Comparison of ENCODE assay signal across 13 cellular contexts in genomic region chr17:39617100-39617445, GRCh38. TPM values are rescaled to one million over a fixed set of nuclear protein-coding genes. Genes with fewer than 3 reads are reported as not detected.
DNase-seq lines count a peak whose midpoint lies in the region; ATAC-seq and TF ChIP-seq lines count a peak whose summit lies in the region.
"Had no signal": no experiment of that assay in that cellular context is flagged by ENCODE, and none has a peak within 500 bp of the region (broad histone marks: within the 10 kb centered on the region; RNA-seq: fewer than 3 reads in every experiment).

No MANE protein-coding gene starts in this region.

- H2AFZ ChIP-seq in SK-N-SH (ENCODE audit: low read depth) (no peak overlapping the region), MM.1S (ENCODE audit: low read length) (peak overlapping the region; percentile 79; the same call in 1 of the 2 replicates)

- no peaks in the 10 kb centered on the region for H4K20me1 ChIP-seq in SK-N-SH (ENCODE audit: insufficient read depth)
- H4K20me1 ChIP-seq in MM.1S (ENCODE audit: insufficient read depth, low read length) = no peaks in the 10 kb centered on the region

- H3F3A ChIP-seq in SK-N-SH (replicated peaks; ENCODE audit: insufficient read depth) = peaks cover 4% of the 10 kb centered on the region
- peaks cover 1% of the 10 kb centered on the region; the same call in 1 of the 2 replicates for H3F3A ChIP-seq in MM.1S (ENCODE audit: insufficient read depth, low read length)

- H3K27me3 ChIP-seq in SK-N-SH (ENCODE audit: insufficient read depth) = no peaks in the 10 kb centered on the region; the same call in 1 of the 2 replicates
- peaks cover 13% of the 10 kb centered on the region for H3K27me3 ChIP-seq in MM.1S (replicated peaks; ENCODE audit: insufficient read depth, low read length)
- peaks cover 44% of the 10 kb centered on the region for H3K27me3 ChIP-seq in skeletal muscle satellite cell (ENCODE audit: control insufficient read depth, insufficient read depth, low read length)

- H3K4me3 ChIP-seq in SK-N-SH (ENCODE audit: low read depth in 2 of 2, low read length in 1 of 2) (no peak overlapping the region), MM.1S (ENCODE audit: low read length) (peak overlapping the region; percentile 43; the same call in 1 of the 2 replicates), skeletal muscle satellite cell (ENCODE audit: low read length) (no peak overlapping the region)

- ATAC-seq in SK-N-SH treated with all-trans-retinoic acid at 6 μM for 48 hours = no peak
- ATAC-seq in effector memory CD8-positive, alpha-beta T cell (replicated peaks) = no peak
- ATAC-seq in HG03460 (IDR thresholded peaks at IDR 0.05; ENCODE audit: unreplicated experiment) = no peak

- no peaks in the 10 kb centered on the region for H3K36me3 Mint-ChIP-seq in effector memory CD8-positive, alpha-beta T cell (ENCODE audit: insufficient read depth)

- TF ChIP-seq EP300 in SK-N-SH (IDR thresholded peaks at IDR 0.05; ENCODE audit: borderline replicate concordance in 1 of 2, low read depth in 1 of 2, low read length in 1 of 2) = no peak

- peak overlapping the region; percentile 63; the same call in 1 of the 2 replicates for H3K4me2 ChIP-seq in SK-N-SH
- peak overlapping the region; percentile 79; the same call in 1 of the 2 replicates for H3K4me2 ChIP-seq in MM.1S (ENCODE audit: low read depth, low read length)
- peak overlapping the region; percentile 77 for H3K4me2 ChIP-seq in skeletal muscle satellite cell (ENCODE audit: low read length)

- WGBS in SK-N-SH (ENCODE audit: low lambda C conversion rate) = 100% methylated on average over 3 of the region's 3 CpGs

- H3K9me3 ChIP-seq in SK-N-SH (no peaks in the 10 kb centered on the region), MM.1S (replicated peaks; ENCODE audit: insufficient read depth, low read length) (no peaks in the 10 kb centered on the region), skeletal muscle satellite cell (replicated peaks; ENCODE audit: low read length) (no peaks in the 10 kb centered on the region)
- H3K9me3 ChIP-seq: sigmoid colon had no signal

- TF ChIP-seq CTCF in SK-N-SH (IDR thresholded peaks at IDR 0.05) (no peak), MM.1S (IDR thresholded peaks at IDR 0.05; ENCODE audit: low read length) (no peak)

- peak overlapping the region; percentile 49 to 83 for H3K4me3 Mint-ChIP-seq in effector memory CD8-positive, alpha-beta T cell

- peaks cover 31 to 37% of the 10 kb centered on the region in 2 donors for H3K27me3 Mint-ChIP-seq in effector memory CD8-positive, alpha-beta T cell

- CTCF ChIA-PET in SK-N-SH (lab: Yijun Ruan, JAX) = interaction anchor here (1.0 to 14.5 kb wide), 8 partner anchors 17 to 138 kb away, joined by 3 to 332 read pairs (median 8); partner anchors contain the start of genes NEUROD2, PNMT, STARD3 and TCAP

- peaks cover 11 to 15% of the 10 kb centered on the region in 2 donors for H3K4me1 Mint-ChIP-seq in effector memory CD8-positive, alpha-beta T cell (ENCODE audit: low read depth in 2 of 2)

- no peak overlapping the region for H3K27ac Mint-ChIP-seq in effector memory CD8-positive, alpha-beta T cell

- DNase-seq in SK-N-SH (no peak), MM.1S (no peak), glomerular visceral epithelial cell (ENCODE audit: extremely low spot score) (no peak), NCI-H128 (lab: John Stamatoyannopoulos, UW; ENCODE audit: unreplicated experiment) (no peak)
- no peak for DNase-seq in effector memory CD8-positive, alpha-beta T cell
- DNase-seq: cortex of kidney had no signal

- H3K36me3 ChIP-seq in SK-N-SH (replicated peaks in 1 of 2; ENCODE audit: control insufficient read depth in 1 of 2, insufficient read depth in 2 of 2, low read length in 1 of 2) (no peaks in the 10 kb centered on the region), MM.1S (replicated peaks; ENCODE audit: insufficient read depth, low read length) (no peaks in the 10 kb centered on the region), skeletal muscle satellite cell (ENCODE audit: insufficient read depth, low read length) (no peaks in the 10 kb centered on the region)
- H3K36me3 ChIP-seq: sigmoid colon had no signal

- no peaks in the 10 kb centered on the region for H3K9me3 Mint-ChIP-seq in effector memory CD8-positive, alpha-beta T cell

- peaks cover 0 to 12% of the 10 kb centered on the region in 2 experiments; a peak in 1 of 4 replicates for H3K4me1 ChIP-seq in SK-N-SH (ENCODE audit: control insufficient read depth in 1 of 2, insufficient read depth in 2 of 2, low read depth in 1 of 2, low read length in 1 of 2)
- 0 out of 2 replicates have a peak, but pooled peaks cover 3% of the 10 kb centered on the region for H3K4me1 ChIP-seq in MM.1S (ENCODE audit: low read length)
- peaks cover 13% of the 10 kb centered on the region for H3K4me1 ChIP-seq in skeletal muscle satellite cell (ENCODE audit: control insufficient read depth, insufficient read depth, low read length)

- H3K9ac ChIP-seq in SK-N-SH (no peak overlapping the region), MM.1S (ENCODE audit: low read length) (no peak overlapping the region), skeletal muscle satellite cell (ENCODE audit: low read depth, low read length) (no peak overlapping the region)

- POLR2A ChIA-PET in SK-N-SH (lab: Yijun Ruan, JAX) = no interaction called here

- H3K27ac ChIP-seq in SK-N-SH (ENCODE audit: low read depth in 2 of 2, low read length in 1 of 2) (no peak overlapping the region), MM.1S (ENCODE audit: low read length) (no peak overlapping the region)

- TF ChIP-seq RAD21 in SK-N-SH (IDR thresholded peaks at IDR 0.05; ENCODE audit: low read length) = no peak

- H3K9me2 ChIP-seq in SK-N-SH = no peaks in the 10 kb centered on the region
- H3K9me2 ChIP-seq in MM.1S (replicated peaks; ENCODE audit: insufficient read depth, low read length) = no peaks in the 10 kb centered on the region

- no peaks in the 10 kb centered on the region for H3K79me2 ChIP-seq in SK-N-SH (ENCODE audit: insufficient read depth)
- H3K79me2 ChIP-seq in MM.1S (ENCODE audit: low read length) = no peaks in the 10 kb centered on the region

TF ChIP-seq in SK-N-SH, 30 proteins besides CTCF, POLR2A, EP300 and RAD21 (continues in another document):
- TF ChIP-seq TEAD4 (IDR thresholded peaks at IDR 0.05; ENCODE audit: borderline replicate concordance, insufficient read depth) (no peak), PBX3 (IDR thresholded peaks at IDR 0.05) (no peak), FOXJ3 (CRISPR knock-in tag; IDR thresholded peaks at IDR 0.05) (no peak), MXI1 (IDR thresholded peaks at IDR 0.05; ENCODE audit: low read depth, low read length) (no peak)

TF ChIP-seq in SK-N-SH treated with all-trans-retinoic acid at 6 μM for 48 hours, 23 proteins besides CTCF, POLR2A, EP300 and RAD21:
- TF ChIP-seq ZNF8 (CRISPR knock-in tag; IDR thresholded peaks at IDR 0.05) (no peak), PPARA (CRISPR knock-in tag; IDR thresholded peaks at IDR 0.05; ENCODE audit: borderline replicate concordance) (no peak), ARNTL (CRISPR knock-in tag; IDR thresholded peaks at IDR 0.05; ENCODE audit: borderline replicate concordance, low read depth) (no peak), ESRRG (CRISPR knock-in tag; IDR thresholded peaks at IDR 0.05) (no peak)
- TF ChIP-seq, protein P1, sequence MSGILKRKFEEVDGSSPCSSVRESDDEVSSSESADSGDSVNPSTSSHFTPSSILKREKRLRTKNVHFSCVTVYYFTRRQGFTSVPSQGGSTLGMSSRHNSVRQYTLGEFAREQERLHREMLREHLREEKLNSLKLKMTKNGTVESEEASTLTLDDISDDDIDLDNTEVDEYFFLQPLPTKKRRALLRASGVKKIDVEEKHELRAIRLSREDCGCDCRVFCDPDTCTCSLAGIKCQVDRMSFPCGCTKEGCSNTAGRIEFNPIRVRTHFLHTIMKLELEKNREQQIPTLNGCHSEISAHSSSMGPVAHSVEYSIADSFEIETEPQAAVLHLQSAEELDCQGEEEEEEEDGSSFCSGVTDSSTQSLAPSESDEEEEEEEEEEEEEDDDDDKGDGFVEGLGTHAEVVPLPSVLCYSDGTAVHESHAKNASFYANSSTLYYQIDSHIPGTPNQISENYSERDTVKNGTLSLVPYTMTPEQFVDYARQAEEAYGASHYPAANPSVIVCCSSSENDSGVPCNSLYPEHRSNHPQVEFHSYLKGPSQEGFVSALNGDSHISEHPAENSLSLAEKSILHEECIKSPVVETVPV (CRISPR knock-in tag; IDR thresholded peaks at IDR 0.05) = no peak
TF ChIP-seq in SK-N-SH treated with all-trans-retinoic acid at 6 μM for 48 hours: peak in this region for 0.

RNA-seq across cellular contexts. Expression of gene NEUROD2, which starts 9.4 kb away (rescaled TPM):
- polyA plus RNA-seq in SK-N-SH (2012; rRNA removed) = not detected in 2 replicates
- polyA plus RNA-seq in SK-N-SH (2012; cell fraction: cytosol; rRNA removed) = not detected in 2 replicates
- polyA plus RNA-seq in SK-N-SH (2012; cell fraction: nucleus; rRNA removed) = 0.04 TPM in 1 of 2 replicates, not detected in the other
- not detected in 2 replicates for total RNA-seq in skeletal muscle satellite cell (2012; rRNA removed)
- total RNA-seq: LHCN-M2, subcutaneous adipose tissue had no signal
- polyA plus RNA-seq: AG04450 had no signal

RNA-seq across cellular contexts. Expression of gene PPP1R1B, which starts 9.7 kb away (rescaled TPM):
- 0.05 and 0.07 TPM in 2 replicates for polyA plus RNA-seq in SK-N-SH (2012; rRNA removed)
- 0.05 and 0.12 TPM in 2 replicates for polyA plus RNA-seq in SK-N-SH (2012; cell fraction: cytosol; rRNA removed)
- polyA plus RNA-seq in SK-N-SH (2012; cell fraction: nucleus; rRNA removed) = not detected in 2 replicates
- total RNA-seq in skeletal muscle satellite cell (2012; rRNA removed) = 1.1 TPM in 1 of 2 replicates, not detected in the other
- total RNA-seq: LHCN-M2 had no signal
- polyA plus RNA-seq: AG04450 had no signal

RNA-seq across cellular contexts. Expression of gene STARD3, which starts 19.9 kb away (rescaled TPM):
- 76.8 and 78.0 TPM in 2 replicates for polyA plus RNA-seq in SK-N-SH (2012; rRNA removed)
- polyA plus RNA-seq in SK-N-SH (2012; cell fraction: cytosol; rRNA removed) = 32.5 and 44.3 TPM in 2 replicates
- polyA plus RNA-seq in SK-N-SH (2012; cell fraction: nucleus; rRNA removed) = 330 and 615 TPM in 2 replicates
- 21.5 and 22.5 TPM in 2 replicates for total RNA-seq in skeletal muscle satellite cell (2012; rRNA removed)

RNA-seq across cellular contexts. Expression of gene TCAP, which starts 48.1 kb away (rescaled TPM):
- 0.43 and 0.67 TPM in 2 replicates for polyA plus RNA-seq in SK-N-SH (2012; rRNA removed)
- polyA plus RNA-seq in SK-N-SH (2012; cell fraction: cytosol; rRNA removed) = 0.08 and 0.13 TPM in 2 replicates
- polyA plus RNA-seq in SK-N-SH (2012; cell fraction: nucleus; rRNA removed) = 3.6 and 4.0 TPM in 2 replicates
- under 0.01 and 0.22 TPM in 2 replicates for total RNA-seq in skeletal muscle satellite cell (2012; rRNA removed)

RNA-seq across cellular contexts. Expression of gene PNMT, which starts 51.2 kb away (rescaled TPM):
- polyA plus RNA-seq in SK-N-SH (2012; rRNA removed) = 0.05 and 0.07 TPM in 2 replicates
- 0.03 and 0.07 TPM in 2 replicates for polyA plus RNA-seq in SK-N-SH (2012; cell fraction: cytosol; rRNA removed)
- 0.07 and 0.21 TPM in 2 replicates for polyA plus RNA-seq in SK-N-SH (2012; cell fraction: nucleus; rRNA removed)
- 0.25 TPM in 1 of 2 replicates, not detected in the other for total RNA-seq in skeletal muscle satellite cell (2012; rRNA removed)
- polyA plus RNA-seq: AG04450 had no signal
